ENCODE assay signal across 33 cellular contexts in genomic region chr10:93494494-93494893, GRCh38. TPM values are rescaled to one million over a fixed set of nuclear protein-coding genes. Genes with fewer than 3 reads are reported as not detected.
"Had no signal": no experiment of that assay in that cellular context is flagged by ENCODE, and none has a peak within 500 bp of the region (broad histone marks: within the 10 kb centered on the region; RNA-seq: fewer than 3 reads in every experiment).

No MANE protein-coding gene starts in this region.

- H3K9me3 Mint-ChIP-seq: activated CD4-positive, alpha-beta T cell treated with anti-CD3 and anti-CD28 coated beads, Interleukin-2, amount 10 ng/mL, durations not matched to agents 7 days and 5 days; activated naive CD4-positive, alpha-beta T cell treated with anti-CD3 and anti-CD28 coated beads, Interleukin-2, amount 50 U/mL, for 24 hours; activated naive CD8-positive, alpha-beta T cell treated with anti-CD3 and anti-CD28 coated beads, Interleukin-2, amount 10 ng/mL, durations not matched to agents 7 days and 5 days; activated T-cell treated with anti-CD3 and anti-CD28 coated beads, Interleukin-2, amount 50 U/mL, for 24 hours; activated T-helper 2 cell treated with anti-CD3 and anti-CD28 coated beads, Interferon-gamma antibody, Interleukin-2, Interleukin-4, amounts not matched to agents 10 μg/mL and 5 μg/mL and 100 μg/mL, durations not matched to agents 14 hours and 24 hours and 36 hours had no signal

- H3K27ac Mint-ChIP-seq: activated CD4-positive, alpha-beta T cell treated with anti-CD3 and anti-CD28 coated beads for 36 hours; activated CD8-positive, alpha-beta T cell treated with anti-CD3 and anti-CD28 coated beads, Interleukin-2, amount 10 ng/mL, durations not matched to agents 7 days and 5 days; activated naive CD4-positive, alpha-beta T cell treated with anti-CD3 and anti-CD28 coated beads, Interleukin-2, amount 50 U/mL, for 24 hours; activated naive CD8-positive, alpha-beta T cell treated with anti-CD3 and anti-CD28 coated beads, Interleukin-2, amount 10 ng/mL, durations not matched to agents 7 days and 5 days; activated T-cell treated with anti-CD3 and anti-CD28 coated beads, Interleukin-2, amount 50 U/mL, for 24 hours; activated T-helper 2 cell treated with anti-CD3 and anti-CD28 coated beads, Interferon-gamma antibody, Interleukin-2, Interleukin-4, amounts not matched to agents 10 μg/mL and 5 μg/mL and 100 μg/mL, durations not matched to agents 14 hours and 24 hours and 36 hours had no signal

- H3K9me3 ChIP-seq: body of pancreas, MG63 had no signal

- H3K27me3 ChIP-seq: body of pancreas, MG63 had no signal

- H3K27ac ChIP-seq: body of pancreas, PC-9 had no signal

- H2AFZ ChIP-seq: PC-9 had no signal

- ATAC-seq: activated CD4-positive, alpha-beta T cell treated with anti-CD3 and anti-CD28 coated beads for 36 hours; activated CD4-positive, CD25-positive, alpha-beta regulatory T cell treated with anti-CD3 and anti-CD28 coated beads, Interleukin-2, amount 50 U/mL, for 24 hours; activated CD8-positive, alpha-beta T cell treated with anti-CD3 and anti-CD28 coated beads, Interleukin-2, amount 10 ng/mL, durations not matched to agents 7 days and 5 days; body of pancreas had no signal

- H3K4me3 ChIP-seq: body of pancreas, MG63, PC-9 had no signal

- DNase-seq: activated CD4-positive, alpha-beta T cell treated with anti-CD3 and anti-CD28 coated beads for 36 hours; activated CD4-positive, alpha-beta T cell treated with anti-CD3 and anti-CD28 coated beads, Interleukin-2, amount 10 ng/mL, durations not matched to agents 7 days and 5 days; activated CD4-positive, alpha-beta T cell treated with anti-CD3 and anti-CD28 coated beads, Interleukin-2, amount 50 U/mL, for 48 hours; activated CD8-positive, alpha-beta T cell treated with anti-CD3 and anti-CD28 coated beads, Interleukin-2, amount 10 ng/mL, durations not matched to agents 7 days and 5 days; activated gamma-delta T cell; activated naive CD4-positive, alpha-beta T cell treated with Interleukin-2 at 50 U/mL for 16 hours; activated naive CD8-positive, alpha-beta T cell treated with anti-CD3 and anti-CD28 coated beads, Interleukin-2, amount 10 ng/mL, durations not matched to agents 7 days and 5 days; activated T-cell treated with anti-CD3 and anti-CD28 coated beads, Interleukin-2, amount 50 U/mL, for 24 hours; amygdala; body of pancreas; caudate nucleus; cerebellar nuclear complex; Kasumi-1; KG1; MG63; MV-4-11; NCI-H1092; NCI-H1436 treated with DMSO at 0.1 percent for 48 hours; NCI-H187 treated with DMSO at 0.1 percent for 48 hours; NCI-H2081; NCI-H2171 treated with DMSO at 0.1 percent for 48 hours; NCI-H2227 treated with DMSO at 0.1 percent for 48 hours; NCI-H446 treated with DMSO at 0.1 percent for 48 hours; NCI-H524; NK-92 treated with Interleukin-12 subunit alpha and Interleukin-12 subunit beta, amount 100 ng/mL, for 24 hours; PC-9; Right ventricle myocardium superior; SW 1271; T-helper 1 cell; T1000 had no signal

- H3K36me3 Mint-ChIP-seq: activated naive CD4-positive, alpha-beta T cell treated with anti-CD3 and anti-CD28 coated beads, Interleukin-2, amount 50 U/mL, for 24 hours had no signal

- H3K27me3 Mint-ChIP-seq: activated CD4-positive, alpha-beta T cell treated with anti-CD3 and anti-CD28 coated beads, Interleukin-2, amount 10 ng/mL, durations not matched to agents 7 days and 5 days; activated naive CD4-positive, alpha-beta T cell treated with anti-CD3 and anti-CD28 coated beads, Interleukin-2, amount 50 U/mL, for 24 hours had no signal

- H3K36me3 ChIP-seq: MG63 had no signal

- H3K4me2 ChIP-seq: PC-9 had no signal

- H3K4me3 Mint-ChIP-seq: activated CD4-positive, alpha-beta T cell treated with anti-CD3 and anti-CD28 coated beads, Interleukin-2, amount 10 ng/mL, durations not matched to agents 7 days and 5 days; activated naive CD4-positive, alpha-beta T cell treated with anti-CD3 and anti-CD28 coated beads, Interleukin-2, amount 50 U/mL, for 24 hours had no signal

RNA-seq across cellular contexts. Expression of gene CEP55, which starts 1.9 kb away (rescaled TPM):
- total RNA-seq: body of pancreas had no signal
